11 cellular contexts compared by ENCODE assay signal in the genomic region with DNA sequence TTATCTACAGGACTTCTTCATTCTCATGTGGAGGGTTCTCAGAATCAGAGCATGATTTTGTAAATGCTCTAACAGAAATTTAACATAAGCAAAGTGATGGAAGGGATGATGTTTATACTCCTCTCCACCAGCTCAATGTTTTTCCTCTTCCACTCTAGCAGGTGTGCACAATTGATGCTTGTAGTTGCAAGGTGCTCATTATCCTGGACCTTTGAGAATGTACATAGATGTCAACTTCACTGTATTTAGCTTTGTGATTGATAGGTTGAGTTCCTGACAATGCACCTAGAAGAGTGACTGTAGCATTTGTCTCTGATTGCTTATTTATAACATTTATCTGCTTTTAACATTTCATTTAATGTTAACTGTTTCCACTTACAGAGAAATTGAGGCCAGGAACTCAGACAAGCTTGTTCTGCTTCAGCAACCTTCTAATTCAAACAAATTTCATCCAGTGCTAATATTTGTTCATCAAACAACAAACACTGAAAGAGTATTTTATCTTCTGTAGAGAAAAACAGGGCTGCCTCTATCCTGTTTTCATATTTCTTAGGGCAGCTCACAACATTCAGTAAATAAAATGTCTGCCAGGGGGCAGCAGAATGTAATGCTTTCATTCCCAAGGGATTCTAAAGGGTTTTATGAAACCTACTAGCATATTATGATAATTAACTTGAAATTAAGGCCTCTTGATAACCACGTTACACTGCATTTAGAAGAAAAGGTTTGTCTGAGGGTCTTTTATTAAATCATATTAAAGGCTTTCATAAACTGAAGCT.
DNase-seq lines count a peak whose midpoint lies in the region; ATAC-seq, FAIRE-seq and TF ChIP-seq lines count a peak whose summit lies in the region.
"Had no signal": no experiment of that assay in that cellular context is flagged by ENCODE, and none has a peak within 500 bp of the region (broad histone marks: within the 10 kb centered on the region; RNA-seq: fewer than 3 reads in every experiment).

No MANE protein-coding gene starts in this region.

- H3K27ac Mint-ChIP-seq in brain (no peak overlapping the region), nephron (no peak overlapping the region)
- H3K27ac Mint-ChIP-seq in activated CD4-positive, alpha-beta memory T cell treated with anti-CD3 and anti-CD28 coated beads for 36 hours, result no peak overlapping the region
- H3K27ac Mint-ChIP-seq: activated B cell treated with CpG ODN at 0.5 μM for 24 hours; naive thymus-derived CD8-positive, alpha-beta T cell had no signal

- DNase-seq in NCI-H2081 treated with DMSO at 0.1 percent for 48 hours (lab: John Stamatoyannopoulos, UW), result peak; percentile 98
- DNase-seq in activated CD4-positive, alpha-beta memory T cell treated with anti-CD3 and anti-CD28 coated beads for 36 hours, result no peak
- DNase-seq in upper lobe of left lung, result no peak
- DNase-seq: activated B cell treated with CpG ODN at 0.5 μM for 24 hours; amniotic stem cell; naive thymus-derived CD8-positive, alpha-beta T cell had no signal

- H3K27me3 Mint-ChIP-seq in brain, result peaks cover 4% of the 10 kb centered on the region
- no peaks in the 10 kb centered on the region for H3K27me3 Mint-ChIP-seq in nephron (ENCODE audit: low read depth)
- no peaks in the 10 kb centered on the region for H3K27me3 Mint-ChIP-seq in activated CD4-positive, alpha-beta memory T cell treated with anti-CD3 and anti-CD28 coated beads for 36 hours
- H3K27me3 Mint-ChIP-seq: activated B cell treated with CpG ODN at 0.5 μM for 24 hours; naive thymus-derived CD8-positive, alpha-beta T cell had no signal

- peak; percentile 48 to 62 for TF ChIP-seq CTCF in brain (conservative IDR thresholded peaks at IDR 0.05)
- peak; percentile 28 to 51 (median 30) for TF ChIP-seq CTCF in nephron (IDR thresholded peaks at IDR 0.05; ENCODE audit: unreplicated experiment in 3 of 3)
- TF ChIP-seq CTCF in upper lobe of left lung (IDR thresholded peaks at IDR 0.05), result no peak

- TF ChIP-seq EP300 in upper lobe of left lung (IDR thresholded peaks at IDR 0.05), result no peak

- FAIRE-seq in G401.6 (lab: Jason Lieb, UNC), result peak; percentile 60

- no peaks in the 10 kb centered on the region for H3K36me3 ChIP-seq in upper lobe of left lung

- TF ChIP-seq POLR2A in upper lobe of left lung (IDR thresholded peaks at IDR 0.05), result no peak

- no peak overlapping the region for H3K27ac ChIP-seq in upper lobe of left lung

- H3K4me1 Mint-ChIP-seq in brain, result no peaks in the 10 kb centered on the region
- H3K4me1 Mint-ChIP-seq in nephron, result no peaks in the 10 kb centered on the region
- no peaks in the 10 kb centered on the region for H3K4me1 Mint-ChIP-seq in activated CD4-positive, alpha-beta memory T cell treated with anti-CD3 and anti-CD28 coated beads for 36 hours (ENCODE audit: low read depth)
- H3K4me1 Mint-ChIP-seq: activated B cell treated with CpG ODN at 0.5 μM for 24 hours; naive thymus-derived CD8-positive, alpha-beta T cell had no signal

- CTCF ChIA-PET in activated CD4-positive, alpha-beta memory T cell treated with anti-CD3 and anti-CD28 coated beads for 36 hours (lab: Charles Lee), result no interaction called here

- intact Hi-C loops in activated CD4-positive, alpha-beta memory T cell treated with anti-CD3 and anti-CD28 coated beads for 36 hours (cut with micrococcal nuclease), result no loop called here

- H3K4me1 ChIP-seq in upper lobe of left lung, result no peaks in the 10 kb centered on the region

- H3K36me3 Mint-ChIP-seq in brain (no peaks in the 10 kb centered on the region), nephron (ENCODE audit: low read depth) (no peaks in the 10 kb centered on the region)
- no peaks in the 10 kb centered on the region for H3K36me3 Mint-ChIP-seq in activated CD4-positive, alpha-beta memory T cell treated with anti-CD3 and anti-CD28 coated beads for 36 hours
- H3K36me3 Mint-ChIP-seq: naive thymus-derived CD8-positive, alpha-beta T cell had no signal

- no peaks in the 10 kb centered on the region for H3K27me3 ChIP-seq in upper lobe of left lung

- ATAC-seq in HG03175 (IDR thresholded peaks at IDR 0.05; ENCODE audit: unreplicated experiment), result no peak
- ATAC-seq in HG03571 (IDR thresholded peaks at IDR 0.05; ENCODE audit: unreplicated experiment), result no peak
- ATAC-seq in upper lobe of left lung (ENCODE audit: low FRiP score in 2 of 2), result no peak
- ATAC-seq: naive thymus-derived CD8-positive, alpha-beta T cell had no signal

- WGBS in upper lobe of left lung, 2 donors, result 54 to 65% methylated on average over 1 of the region's 1 CpG

- no peak overlapping the region for H3K4me3 ChIP-seq in upper lobe of left lung

- H3K9me3 ChIP-seq in upper lobe of left lung, result no peaks in the 10 kb centered on the region

- H3K4me3 Mint-ChIP-seq in brain (no peak overlapping the region), nephron (no peak overlapping the region)
- no peak overlapping the region for H3K4me3 Mint-ChIP-seq in activated CD4-positive, alpha-beta memory T cell treated with anti-CD3 and anti-CD28 coated beads for 36 hours
- H3K4me3 Mint-ChIP-seq: activated B cell treated with CpG ODN at 0.5 μM for 24 hours; naive thymus-derived CD8-positive, alpha-beta T cell had no signal

- POLR2A ChIA-PET in activated CD4-positive, alpha-beta memory T cell treated with anti-CD3 and anti-CD28 coated beads for 36 hours (lab: Charles Lee), result no interaction called here

- H3K9me3 Mint-ChIP-seq in brain (peaks cover 0 to 11% (median 0%) of the 10 kb centered on the region in 5 experiments), nephron (no peaks in the 10 kb centered on the region)
- H3K9me3 Mint-ChIP-seq in activated CD4-positive, alpha-beta memory T cell treated with anti-CD3 and anti-CD28 coated beads for 36 hours, result peaks cover 6% of the 10 kb centered on the region

Comparison
In these comparisons a context has a peak if more than half of its experiments do, and no peak if none do; other contexts are left out.
1. CTCF ChIP-seq: peak in brain (2 of 2) and nephron (3 of 3); none in upper lobe of left lung (0 of 6).